ENCODE assay signal across 8 cellular contexts in the genomic region with DNA sequence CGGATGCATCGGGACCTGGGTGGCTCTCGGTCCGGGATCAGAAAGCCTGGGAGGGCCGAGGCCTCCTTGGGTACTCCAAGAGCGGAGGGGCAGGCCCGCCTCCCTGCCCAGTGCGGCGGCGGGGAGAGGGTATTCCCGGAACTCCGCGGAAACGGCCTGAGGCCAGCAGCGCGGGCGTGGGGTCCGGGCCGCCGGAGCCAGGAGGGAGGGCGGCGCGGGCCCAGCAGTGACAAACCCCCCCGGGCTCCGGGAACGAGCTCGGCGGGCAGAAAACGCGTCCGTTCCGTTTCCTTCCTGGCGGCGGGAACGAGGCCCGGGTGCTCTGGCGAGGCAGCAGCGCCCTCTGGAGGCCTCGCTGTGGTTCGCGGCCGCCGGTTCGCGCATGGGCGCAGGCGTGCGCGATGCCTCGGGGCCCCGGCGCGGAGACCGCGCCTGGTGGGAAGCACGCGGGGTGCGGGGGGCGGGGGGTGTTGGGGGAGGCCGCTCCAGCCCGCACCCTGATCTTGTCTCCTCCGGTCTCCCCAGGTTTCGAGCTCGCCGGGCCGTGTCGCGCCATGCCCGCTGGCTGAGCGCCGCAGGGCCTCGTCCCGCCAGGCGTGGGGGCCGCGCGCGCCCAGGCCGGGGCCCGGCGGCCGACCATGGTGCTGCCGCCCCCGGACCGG. TPM values are rescaled to one million over a fixed set of nuclear protein-coding genes. Genes with fewer than 3 reads are reported as not detected.
A peak's percentile ranks its signal among the peaks of the same experiment; 100 is the strongest.
DNase-seq lines count a peak whose midpoint lies in the region; ATAC-seq and TF ChIP-seq lines count a peak whose summit lies in the region.

No MANE protein-coding gene starts in this region.

- TF ChIP-seq POLR2A in suprapubic skin (IDR thresholded peaks at IDR 0.05), result no peak

- H3K27ac ChIP-seq in suprapubic skin, result no peak overlapping the region

- no peak for ATAC-seq in GM21526 (IDR thresholded peaks at IDR 0.05; ENCODE audit: low FRiP score, unreplicated experiment)

- H3K4me1 Mint-ChIP-seq in glutamatergic neuron (ENCODE audit: low read depth, unreplicated experiment), result no peaks in the 10 kb centered on the region
- peaks cover 4% of the 10 kb centered on the region for H3K4me1 Mint-ChIP-seq in osteocyte (ENCODE audit: unreplicated experiment)

- peaks cover 13% of the 10 kb centered on the region for H3K27me3 ChIP-seq in suprapubic skin

- H3K36me3 Mint-ChIP-seq in glutamatergic neuron (ENCODE audit: unreplicated experiment) (no peaks in the 10 kb centered on the region), osteocyte (ENCODE audit: unreplicated experiment) (no peaks in the 10 kb centered on the region)

- H3K27ac Mint-ChIP-seq in glutamatergic neuron (ENCODE audit: unreplicated experiment) (no peak overlapping the region), osteocyte (ENCODE audit: unreplicated experiment) (peak overlapping the region; percentile 14)

- peak; percentile 75 for TF ChIP-seq CTCF in glutamatergic neuron (IDR thresholded peaks at IDR 0.05; ENCODE audit: partially characterized antibody, unreplicated experiment)
- peak; percentile 77 for TF ChIP-seq CTCF in osteocyte (IDR thresholded peaks at IDR 0.05)
- peak; percentile 58 to 97 for TF ChIP-seq CTCF in suprapubic skin (IDR thresholded peaks at IDR 0.05)

- H3K9me3 Mint-ChIP-seq in glutamatergic neuron (ENCODE audit: unreplicated experiment) (peaks cover 4% of the 10 kb centered on the region), osteocyte (ENCODE audit: unreplicated experiment) (no peaks in the 10 kb centered on the region)

- peaks cover 15% of the 10 kb centered on the region for H3K27me3 Mint-ChIP-seq in glutamatergic neuron (ENCODE audit: unreplicated experiment)
- H3K27me3 Mint-ChIP-seq in osteocyte (ENCODE audit: unreplicated experiment), result peaks cover 3% of the 10 kb centered on the region

- no CpG with 5 or more reads among the region's 85 CpGs for WGBS in suprapubic skin

- DNase-seq in ELR (ENCODE audit: low read depth) (peak; percentile 79), KBM-7 (peak; percentile 80), SK-MEL-5 (ENCODE audit: low read depth, low spot score) (peak; percentile 71), glutamatergic neuron (peak; percentile 84), osteocyte (ENCODE audit: extremely low spot score, unreplicated experiment) (peak; percentile 92), suprapubic skin (ENCODE audit: low spot score in 2 of 2) (peak in 1 of 2 donors; percentile 85)
- peak; percentile 84 for DNase-seq in activated naive CD4-positive, alpha-beta T cell treated with anti-CD3 and anti-CD28 coated beads, Interleukin-2, amount 50 U/mL, for 16 hours

- in situ Hi-C loops in KBM-7 (cut with MboI; ENCODE audit: low pct_unique_long_range_greater_than_20kb, low sequenced_read_pairs) (no loop called here), SK-MEL-5 (cut with HindIII; ENCODE audit: low pct_unique_long_range_greater_than_20kb, low sequenced_read_pairs) (no loop called here)

- peak overlapping the region; percentile 70 for H3K4me3 ChIP-seq in suprapubic skin

- no peak for TF ChIP-seq EP300 in suprapubic skin (IDR thresholded peaks at IDR 0.05)

- H3K4me1 ChIP-seq in suprapubic skin, result peaks cover 35% of the 10 kb centered on the region

- no peaks in the 10 kb centered on the region for H3K36me3 ChIP-seq in suprapubic skin

- no peak overlapping the region for H3K4me3 Mint-ChIP-seq in glutamatergic neuron (ENCODE audit: unreplicated experiment)
- peak overlapping the region; percentile 73 for H3K4me3 Mint-ChIP-seq in osteocyte (ENCODE audit: unreplicated experiment)

- H3K9me3 ChIP-seq in suprapubic skin, result no peaks in the 10 kb centered on the region

RNA-seq across cellular contexts. Expression of a gene that starts 1.9 kb away (rescaled TPM):
- 16.3 and 17.8 TPM in 2 replicates for total RNA-seq in SK-MEL-5 (2014; rRNA removed; shearing (Covaris generic))
- polyA plus RNA-seq in SK-MEL-5 (2015; cell fraction: cytosol; rRNA removed), result 18.0 and 26.8 TPM in 2 replicates
- polyA plus RNA-seq in SK-MEL-5 (2015; cell fraction: nucleus; rRNA removed), result 5.5 and 7.0 TPM in 2 replicates
- total RNA-seq in glutamatergic neuron (ENCODE audit: unreplicated experiment), result 2.7 TPM
- 3.3 and 3.6 TPM in 2 replicates for total RNA-seq in osteocyte
- 1 to 10 TPM; 1.7 to 4.2 (median 2.7) TPM for total RNA-seq in suprapubic skin

RNA-seq across cellular contexts. Expression of a gene that starts 37.3 kb away (rescaled TPM):
- total RNA-seq in SK-MEL-5 (2014; rRNA removed; shearing (Covaris generic)), result 15.1 and 18.6 TPM in 2 replicates
- polyA plus RNA-seq in SK-MEL-5 (2015; cell fraction: cytosol; rRNA removed), result 30.3 and 41.5 TPM in 2 replicates
- polyA plus RNA-seq in SK-MEL-5 (2015; cell fraction: nucleus; rRNA removed), result 119 and 148 TPM in 2 replicates
- 13.8 TPM for total RNA-seq in glutamatergic neuron (ENCODE audit: unreplicated experiment)
- total RNA-seq in osteocyte, result 8.4 and 11.0 TPM in 2 replicates
- total RNA-seq in suprapubic skin, result 10 to 100 TPM; 11.4 to 41.0 (median 14.0) TPM

RNA-seq across cellular contexts. Expression of a gene that starts 41.6 kb away (rescaled TPM):
- total RNA-seq in SK-MEL-5 (2014; rRNA removed; shearing (Covaris generic)), result not detected in 2 replicates
- not detected in 2 replicates for polyA plus RNA-seq in SK-MEL-5 (2015; cell fraction: cytosol; rRNA removed)
- polyA plus RNA-seq in SK-MEL-5 (2015; cell fraction: nucleus; rRNA removed), result 2.3 TPM in 1 of 2 replicates, not detected in the other
- total RNA-seq in glutamatergic neuron (ENCODE audit: unreplicated experiment), result 49.3 TPM
- 31.0 and 34.1 TPM in 2 replicates for total RNA-seq in osteocyte
- total RNA-seq in suprapubic skin, result 100 to 1,000 TPM in 1 of 4 donors, 10 to 100 TPM in 3; 28.6 to 140 (median 76.2) TPM

RNA-seq across cellular contexts. Expression of a gene that starts 53.7 kb away (rescaled TPM):
- total RNA-seq in SK-MEL-5 (2014; rRNA removed; shearing (Covaris generic)), result 0.80 and 0.87 TPM in 2 replicates
- 5.5 and 6.7 TPM in 2 replicates for polyA plus RNA-seq in SK-MEL-5 (2015; cell fraction: cytosol; rRNA removed)
- 1.2 and 3.5 TPM in 2 replicates for polyA plus RNA-seq in SK-MEL-5 (2015; cell fraction: nucleus; rRNA removed)
- total RNA-seq in glutamatergic neuron (ENCODE audit: unreplicated experiment) (78.5 TPM), osteocyte (183 and 191 TPM in 2 replicates), suprapubic skin (100 to 1,000 TPM in 2 of 4 donors, 10 to 100 TPM in 2; 70.7 to 140 (median 104) TPM)

Comparison
In these comparisons a context has a peak if more than half of its experiments do, and no peak if none do; other contexts are left out.
1. RNA of a gene that starts 41.6 kb away (total RNA-seq): 28.6 to 140 TPM in suprapubic skin, 49.3 TPM in glutamatergic neuron (single experiment) and 31.0 to 34.1 TPM in osteocyte; not detected in SK-MEL-5; every median in the first group is over 10 times any median in the second.
2. Peak in every context shown above with its lines, with median percentiles within 50 percentile points of each other: CTCF ChIP-seq.